ENCODE assay signal across 27 cellular contexts in genomic region chr7:135359633-135360032, GRCh38.
DNase-seq lines count a peak whose midpoint lies in the region; ATAC-seq and TF ChIP-seq lines count a peak whose summit lies in the region.
"Had no signal": no experiment of that assay in that cellular context is flagged by ENCODE, and none has a peak within 500 bp of the region (broad histone marks: within the 10 kb centered on the region; RNA-seq: fewer than 3 reads in every experiment).

No MANE protein-coding gene starts in this region.

- peak overlapping the region; percentile 31; the same call in 1 of the 2 replicates for H3K27ac Mint-ChIP-seq in GM23338
- H3K27ac Mint-ChIP-seq: CD4-positive, alpha-beta memory T cell; IgD-negative memory B cell had no signal

- H3K36me3 ChIP-seq in GM23338 (ENCODE audit: insufficient read depth) (no peaks in the 10 kb centered on the region), WERI-Rb-1 (no peaks in the 10 kb centered on the region; the same call in 1 of the 2 replicates), upper lobe of right lung (peaks cover 14% of the 10 kb centered on the region)

- H3K79me2 ChIP-seq in GM23338 (replicated peaks; ENCODE audit: insufficient read depth) = no peaks in the 10 kb centered on the region

- H3K27ac ChIP-seq in GM23338 (ENCODE audit: low read depth) (no peak overlapping the region), WERI-Rb-1 (peak overlapping the region; percentile 33; the same call in 1 of the 2 replicates), upper lobe of right lung (no peak overlapping the region)
- H3K27ac ChIP-seq: HL-60, PC-9 had no signal

- intact Hi-C loops in left cardiac atrium (cut with DNase I) = no loop called here
- intact Hi-C loops in upper lobe of right lung (cut with DNase I) = no loop called here

- no peak overlapping the region for H3K4me2 ChIP-seq in GM23338
- H3K4me2 ChIP-seq: PC-9 had no signal

- no peaks in the 10 kb centered on the region for H3K9me3 ChIP-seq in WERI-Rb-1 (ENCODE audit: severe bottlenecking)
- no peaks in the 10 kb centered on the region for H3K9me3 ChIP-seq in upper lobe of right lung

- H3K4me3 ChIP-seq in GM23338 = no peak overlapping the region
- H3K4me3 ChIP-seq in WERI-Rb-1 (ENCODE audit: low read depth, low read length) = no peak overlapping the region
- H3K4me3 ChIP-seq in upper lobe of right lung = no peak overlapping the region
- H3K4me3 ChIP-seq: GM12878, PC-9 had no signal

- peaks cover 10% of the 10 kb centered on the region for H3K4me1 Mint-ChIP-seq in GM23338
- H3K4me1 Mint-ChIP-seq: CD4-positive, alpha-beta memory T cell had no signal

- DNase-seq in GM23338 (ENCODE audit: low spot score) (no peak), WERI-Rb-1 (peak; percentile 60), left cardiac atrium (peak; percentile 37), upper lobe of right lung (no peak), cortex of kidney (lab: John Stamatoyannopoulos, UW) (no peak)
- DNase-seq: C1 segment of cervical spinal cord; CD4-positive, alpha-beta memory T cell; COR-L47; DMS53; Karpas-422; NCI-H1092 treated with DMSO at 0.1 percent for 48 hours; NCI-H1436; NCI-H187; NCI-H2081 treated with DMSO at 0.1 percent for 48 hours; NCI-H2171; NCI-H345; NCI-H524; NCI-H748 treated with DMSO at 0.1 percent for 48 hours; NK-92 treated with Interleukin-12 subunit alpha and Interleukin-12 subunit beta, amount 100 ng/mL, for 24 hours; PC-9; SHP77 had no signal

- ATAC-seq in GM23338 (no peak), left cardiac atrium (peak; percentile 94 to 96), upper lobe of right lung (peak; percentile 35), GM21529 (IDR thresholded peaks at IDR 0.05; ENCODE audit: unreplicated experiment) (no peak), GM21390 (IDR thresholded peaks at IDR 0.05; ENCODE audit: unreplicated experiment) (no peak)
- ATAC-seq: GM12878, HCT116 had no signal

- no peaks in the 10 kb centered on the region for H4K20me1 ChIP-seq in GM23338 (replicated peaks; ENCODE audit: insufficient read depth)

- no peak overlapping the region for H3K4me3 Mint-ChIP-seq in GM23338
- H3K4me3 Mint-ChIP-seq: CD4-positive, alpha-beta memory T cell; IgD-negative memory B cell had no signal

- H3K9me2 ChIP-seq in GM23338 (ENCODE audit: insufficient read depth) = no peaks in the 10 kb centered on the region

- no peaks in the 10 kb centered on the region for H3K27me3 ChIP-seq in GM23338 (ENCODE audit: insufficient read depth)
- no peaks in the 10 kb centered on the region for H3K27me3 ChIP-seq in WERI-Rb-1 (ENCODE audit: insufficient read depth, low read depth, severe bottlenecking)
- H3K27me3 ChIP-seq in upper lobe of right lung = no peaks in the 10 kb centered on the region

- no peaks in the 10 kb centered on the region for H3F3A ChIP-seq in GM23338 (replicated peaks; ENCODE audit: low read depth)

- H3K36me3 Mint-ChIP-seq in GM23338 (ENCODE audit: low read depth) = peaks cover 11% of the 10 kb centered on the region

- H3K4me1 ChIP-seq in GM23338 (ENCODE audit: insufficient read depth) = peaks cover 1% of the 10 kb centered on the region; the same call in 1 of the 2 replicates
- no peaks in the 10 kb centered on the region for H3K4me1 ChIP-seq in upper lobe of right lung

- H3K27me3 Mint-ChIP-seq in GM23338 (ENCODE audit: insufficient read depth, low read depth, poor library complexity) = peaks cover 3% of the 10 kb centered on the region
- H3K27me3 Mint-ChIP-seq: CD4-positive, alpha-beta memory T cell; IgD-negative memory B cell had no signal

- TF ChIP-seq CTCF in GM23338 (conservative IDR thresholded peaks at IDR 0.05; ENCODE audit: low read depth in 2 of 2) (no peak), WERI-Rb-1 (IDR thresholded peaks at IDR 0.05; ENCODE audit: low read depth, low read length) (no peak), upper lobe of right lung (IDR thresholded peaks at IDR 0.05) (no peak)

- no peak overlapping the region for H2AFZ ChIP-seq in GM23338
- H2AFZ ChIP-seq: PC-9 had no signal

- H3K9me3 Mint-ChIP-seq in GM23338 = no peaks in the 10 kb centered on the region
- H3K9me3 Mint-ChIP-seq: CD4-positive, alpha-beta memory T cell; IgD-negative memory B cell had no signal

TF ChIP-seq in GM23338, 12 proteins besides CTCF, POLR2A, EP300 and RAD21 (continues in another document):
- no peak for TF ChIP-seq CREB1 (CRISPR knock-in tag; IDR thresholded peaks at IDR 0.05; ENCODE audit: low read depth)
- no peak for TF ChIP-seq POLR2AphosphoS5 (IDR thresholded peaks at IDR 0.05; ENCODE audit: low read depth)
- no peak for TF ChIP-seq ZNF462 (CRISPR knock-in tag; IDR thresholded peaks at IDR 0.05)
- TF ChIP-seq NANOG (IDR thresholded peaks at IDR 0.05; ENCODE audit: borderline replicate concordance) = no peak
- no peak for TF ChIP-seq ZNF331 (CRISPR knock-in tag; IDR thresholded peaks at IDR 0.05; ENCODE audit: low read depth)
- no peak for TF ChIP-seq ETS1 (IDR thresholded peaks at IDR 0.05)
- TF ChIP-seq EZH2 (IDR thresholded peaks at IDR 0.05; ENCODE audit: low read depth, unreplicated experiment) = no peak
- TF ChIP-seq ZNF114 (CRISPR knock-in tag; IDR thresholded peaks at IDR 0.05) = no peak
- no peak for TF ChIP-seq EZH2phosphoT487 (IDR thresholded peaks at IDR 0.05; ENCODE audit: unreplicated experiment)

Comparison
In these comparisons a context has a peak if more than half of its experiments do, and no peak if none do; other contexts are left out.
1. ATAC-seq: peak in left cardiac atrium (2 of 2) and upper lobe of right lung (single experiment); none in GM23338 (single experiment), GM21529 (single experiment) and GM21390 (single experiment).
2. DNase-seq: peak in WERI-Rb-1 (single experiment) and left cardiac atrium (single experiment); none in GM23338 (single experiment), upper lobe of right lung (single experiment) and cortex of kidney (single experiment).